ENCODE assay signal across 21 cellular contexts in genomic region chr9:134955156-134955555, GRCh38. TPM values are rescaled to one million over a fixed set of nuclear protein-coding genes. Genes with fewer than 3 reads are reported as not detected.
"Had no signal": no experiment of that assay in that cellular context is flagged by ENCODE, and none has a peak within 500 bp of the region (broad histone marks: within the 10 kb centered on the region; RNA-seq: fewer than 3 reads in every experiment).

No MANE protein-coding gene starts in this region.

- H3K4me3 ChIP-seq: breast epithelium, K562, SK-N-MC had no signal

- H3K4me3 Mint-ChIP-seq: activated CD4-positive, alpha-beta memory T cell treated with anti-CD3 and anti-CD28 coated beads, Interleukin-2, amount 10 ng/mL, durations not matched to agents 7 days and 5 days; activated CD4-positive, alpha-beta T cell treated with anti-CD3 and anti-CD28 coated beads for 36 hours; activated naive CD4-positive, alpha-beta T cell treated with anti-CD3 and anti-CD28 coated beads, Interleukin-2, amount 50 U/mL, for 24 hours; activated T-helper 1 cell treated with anti-CD3 and anti-CD28 coated beads, Interleukin-12 subunit alpha, Interleukin-12 subunit beta, Interleukin-2, Interleukin-4 antibody, amounts not matched to agents 30 ng/mL and 10 ng/mL and 1 ng/mL, durations not matched to agents 14 hours and 24 hours and 36 hours; T-cell had no signal

- H3K9me3 ChIP-seq: breast epithelium had no signal

- H3K4me1 ChIP-seq: breast epithelium had no signal

- H3K9me3 Mint-ChIP-seq: activated CD4-positive, alpha-beta memory T cell treated with anti-CD3 and anti-CD28 coated beads, Interleukin-2, amount 10 ng/mL, durations not matched to agents 7 days and 5 days; activated naive CD4-positive, alpha-beta T cell treated with anti-CD3 and anti-CD28 coated beads, Interleukin-2, amount 50 U/mL, for 24 hours; activated T-helper 1 cell treated with anti-CD3 and anti-CD28 coated beads, Interleukin-12 subunit alpha, Interleukin-12 subunit beta, Interleukin-2, Interleukin-4 antibody, amounts not matched to agents 30 ng/mL and 10 ng/mL and 1 ng/mL, durations not matched to agents 14 hours and 24 hours and 36 hours had no signal

- H3K4me1 Mint-ChIP-seq: activated CD4-positive, alpha-beta memory T cell treated with anti-CD3 and anti-CD28 coated beads, Interleukin-2, amount 10 ng/mL, durations not matched to agents 7 days and 5 days; activated CD4-positive, alpha-beta T cell treated with anti-CD3 and anti-CD28 coated beads for 36 hours; activated naive CD4-positive, alpha-beta T cell treated with anti-CD3 and anti-CD28 coated beads, Interleukin-2, amount 50 U/mL, for 24 hours; T-cell had no signal

- H3K27ac ChIP-seq: breast epithelium, SK-N-MC had no signal

- DNase-seq: activated CD4-positive, alpha-beta memory T cell treated with anti-CD3 and anti-CD28 coated beads, Interleukin-2, amount 10 ng/mL, durations not matched to agents 7 days and 5 days; activated CD4-positive, alpha-beta T cell treated with anti-CD3 and anti-CD28 coated beads for 36 hours; activated CD4-positive, alpha-beta T cell treated with anti-CD3 and anti-CD28 coated beads, Interleukin-2, amount 50 U/mL, for 1 hour; activated CD8-positive, alpha-beta memory T cell treated with anti-CD3 and anti-CD28 coated beads, Interleukin-2, amount 50 U/mL, for 48 hours; activated gamma-delta T cell treated with Interleukin-2 at 50 U/mL for 16 hours; activated T-cell treated with anti-CD3 and anti-CD28 coated beads, Interleukin-2, amount 50 U/mL, for 1 hour; Karpas-422; NCI-H146; NCI-H187 treated with DMSO at 0.1 percent for 48 hours; NCI-H2081 treated with DMSO at 0.1 percent for 48 hours; NCI-H446; NCI-H524; SIG-M5; T-cell; T-helper 2 cell; T1000 had no signal

- H3K36me3 Mint-ChIP-seq: activated naive CD4-positive, alpha-beta T cell treated with anti-CD3 and anti-CD28 coated beads, Interleukin-2, amount 50 U/mL, for 24 hours; T-cell had no signal

- H3K27ac Mint-ChIP-seq: activated CD4-positive, alpha-beta memory T cell treated with anti-CD3 and anti-CD28 coated beads, Interleukin-2, amount 10 ng/mL, durations not matched to agents 7 days and 5 days; activated CD4-positive, alpha-beta T cell treated with anti-CD3 and anti-CD28 coated beads for 36 hours; activated naive CD4-positive, alpha-beta T cell treated with anti-CD3 and anti-CD28 coated beads, Interleukin-2, amount 50 U/mL, for 24 hours; activated T-helper 1 cell treated with anti-CD3 and anti-CD28 coated beads, Interleukin-12 subunit alpha, Interleukin-12 subunit beta, Interleukin-2, Interleukin-4 antibody, amounts not matched to agents 30 ng/mL and 10 ng/mL and 1 ng/mL, durations not matched to agents 14 hours and 24 hours and 36 hours; T-cell had no signal

- H3K36me3 ChIP-seq: breast epithelium had no signal

- H3K27me3 Mint-ChIP-seq: activated CD4-positive, alpha-beta memory T cell treated with anti-CD3 and anti-CD28 coated beads, Interleukin-2, amount 10 ng/mL, durations not matched to agents 7 days and 5 days; activated CD4-positive, alpha-beta T cell treated with anti-CD3 and anti-CD28 coated beads for 36 hours; activated naive CD4-positive, alpha-beta T cell treated with anti-CD3 and anti-CD28 coated beads, Interleukin-2, amount 50 U/mL, for 24 hours had no signal

RNA-seq across cellular contexts. Expression of gene FCN1, which starts 37.4 kb away (rescaled TPM):
- total RNA-seq: activated CD4-positive, alpha-beta memory T cell treated with anti-CD3 and anti-CD28 coated beads, Interleukin-2, amount 10 ng/mL, durations not matched to agents 7 days and 5 days; activated CD4-positive, alpha-beta T cell treated with anti-CD3 and anti-CD28 coated beads for 36 hours; activated T-helper 1 cell treated with anti-CD3 and anti-CD28 coated beads, Interleukin-12 subunit alpha, Interleukin-12 subunit beta, Interleukin-2, Interleukin-4 antibody, amounts not matched to agents 30 ng/mL and 10 ng/mL and 1 ng/mL, durations not matched to agents 14 hours and 24 hours and 36 hours; K562 had no signal
- polyA plus RNA-seq: K562 had no signal
